ENCODE assay signal across 3 cellular contexts in the genomic region with DNA sequence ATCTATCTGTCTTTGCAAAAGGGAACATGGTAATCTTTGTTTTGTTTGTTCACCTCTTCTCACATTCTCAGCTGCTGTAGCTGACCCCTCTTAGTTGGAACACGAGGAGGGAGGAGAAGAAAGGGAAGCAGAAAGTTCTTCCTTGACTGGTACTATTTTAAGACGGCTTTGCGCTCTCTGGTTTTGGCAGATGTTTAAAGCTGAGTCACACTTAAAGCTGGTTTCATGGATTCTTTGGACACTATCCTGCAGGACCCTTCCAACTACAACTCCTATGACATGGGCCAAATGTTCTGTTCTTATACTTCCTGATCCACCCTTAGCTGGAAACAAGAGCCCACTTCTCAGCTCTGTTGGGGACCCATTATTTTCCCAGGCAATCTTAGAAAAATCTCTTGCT.
TF ChIP-seq lines count a peak whose summit lies in the region.

No MANE protein-coding gene starts in this region.

TF ChIP-seq in IMR-90, 13 proteins besides CTCF, POLR2A, EP300 and RAD21:
- TF ChIP-seq MXI1 (IDR thresholded peaks at IDR 0.05; ENCODE audit: borderline replicate concordance, low read depth, low read length) (no peak), RCOR1 (IDR thresholded peaks at IDR 0.05; ENCODE audit: insufficient replicate concordance, low read length) (no peak), BHLHE40 (IDR thresholded peaks at IDR 0.05; ENCODE audit: low read depth, low read length) (no peak), CEBPB (IDR thresholded peaks at IDR 0.05; ENCODE audit: low read depth, low read length) (no peak), RFX5 (IDR thresholded peaks at IDR 0.05; ENCODE audit: low read depth, low read length) (no peak), CHD1 (IDR thresholded peaks at IDR 0.05; ENCODE audit: low read depth, low read length) (no peak), FOS (IDR thresholded peaks at IDR 0.05; ENCODE audit: low read depth, low read length) (no peak), MAZ (IDR thresholded peaks at IDR 0.05; ENCODE audit: borderline replicate concordance, low read depth, low read length) (no peak), MAFK (IDR thresholded peaks at IDR 0.05; ENCODE audit: low read depth, low read length) (no peak), SMC3 (IDR thresholded peaks at IDR 0.05; ENCODE audit: low read depth, low read length) (no peak), NFE2L2 (IDR thresholded peaks at IDR 0.05; ENCODE audit: low read depth, low read length) (no peak)
- TF ChIP-seq, protein P1, sequence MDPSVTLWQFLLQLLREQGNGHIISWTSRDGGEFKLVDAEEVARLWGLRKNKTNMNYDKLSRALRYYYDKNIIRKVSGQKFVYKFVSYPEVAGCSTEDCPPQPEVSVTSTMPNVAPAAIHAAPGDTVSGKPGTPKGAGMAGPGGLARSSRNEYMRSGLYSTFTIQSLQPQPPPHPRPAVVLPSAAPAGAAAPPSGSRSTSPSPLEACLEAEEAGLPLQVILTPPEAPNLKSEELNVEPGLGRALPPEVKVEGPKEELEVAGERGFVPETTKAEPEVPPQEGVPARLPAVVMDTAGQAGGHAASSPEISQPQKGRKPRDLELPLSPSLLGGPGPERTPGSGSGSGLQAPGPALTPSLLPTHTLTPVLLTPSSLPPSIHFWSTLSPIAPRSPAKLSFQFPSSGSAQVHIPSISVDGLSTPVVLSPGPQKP (IDR thresholded peaks at IDR 0.05; ENCODE audit: borderline replicate concordance, low read depth, low read length) = no peak
- TF ChIP-seq, protein P2, sequence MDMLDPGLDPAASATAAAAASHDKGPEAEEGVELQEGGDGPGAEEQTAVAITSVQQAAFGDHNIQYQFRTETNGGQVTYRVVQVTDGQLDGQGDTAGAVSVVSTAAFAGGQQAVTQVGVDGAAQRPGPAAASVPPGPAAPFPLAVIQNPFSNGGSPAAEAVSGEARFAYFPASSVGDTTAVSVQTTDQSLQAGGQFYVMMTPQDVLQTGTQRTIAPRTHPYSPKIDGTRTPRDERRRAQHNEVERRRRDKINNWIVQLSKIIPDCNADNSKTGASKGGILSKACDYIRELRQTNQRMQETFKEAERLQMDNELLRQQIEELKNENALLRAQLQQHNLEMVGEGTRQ (IDR thresholded peaks at IDR 0.05; ENCODE audit: low read depth, low read length) = no peak

TF ChIP-seq in H1, 55 proteins besides CTCF, POLR2A, EP300 and RAD21:
- TF ChIP-seq BRCA1 (IDR thresholded peaks at IDR 0.05; ENCODE audit: low read depth, low read length) (no peak), NANOG (IDR thresholded peaks at IDR 0.05; ENCODE audit: insufficient read depth, low read depth, low read length, poor library complexity, severe bottlenecking) (no peak), CBX8 (IDR thresholded peaks at IDR 0.05; ENCODE audit: borderline replicate concordance, low read depth, low read length) (no peak), TBP (IDR thresholded peaks at IDR 0.05; ENCODE audit: low read depth, low read length) (no peak), ZNF274 (IDR thresholded peaks at IDR 0.05; ENCODE audit: borderline replicate concordance, extremely low read depth, low read length) (no peak), PHF8 (conservative IDR thresholded peaks at IDR 0.05; ENCODE audit: low read depth, low read length) (no peak), KDM4A (IDR thresholded peaks at IDR 0.05; ENCODE audit: low read depth, low read length, severe bottlenecking) (no peak), CEBPB (IDR thresholded peaks at IDR 0.05; ENCODE audit: low read depth, low read length) (no peak), SP4 (IDR thresholded peaks at IDR 0.05; ENCODE audit: low read length) (no peak), SAP30 (IDR thresholded peaks at IDR 0.05; ENCODE audit: insufficient read depth, insufficient replicate concordance, low read length) (no peak)
- TF ChIP-seq, protein P3, sequence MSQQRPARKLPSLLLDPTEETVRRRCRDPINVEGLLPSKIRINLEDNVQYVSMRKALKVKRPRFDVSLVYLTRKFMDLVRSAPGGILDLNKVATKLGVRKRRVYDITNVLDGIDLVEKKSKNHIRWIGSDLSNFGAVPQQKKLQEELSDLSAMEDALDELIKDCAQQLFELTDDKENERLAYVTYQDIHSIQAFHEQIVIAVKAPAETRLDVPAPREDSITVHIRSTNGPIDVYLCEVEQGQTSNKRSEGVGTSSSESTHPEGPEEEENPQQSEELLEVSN (IDR thresholded peaks at IDR 0.05) = no peak

TF ChIP-seq in HepG2, 621 proteins besides CTCF, POLR2A, EP300 and RAD21:
- TF ChIP-seq ZNF354B (CRISPR knock-in tag; IDR thresholded peaks at IDR 0.05) (no peak), NFKB2 (CRISPR knock-in tag; IDR thresholded peaks at IDR 0.05; ENCODE audit: borderline replicate concordance) (no peak), FOXM1 (CRISPR knock-in tag; IDR thresholded peaks at IDR 0.05) (no peak), ZNF275 (CRISPR knock-in tag; IDR thresholded peaks at IDR 0.05; ENCODE audit: borderline replicate concordance) (no peak), ZNF788 (CRISPR knock-in tag; IDR thresholded peaks at IDR 0.05; ENCODE audit: borderline replicate concordance) (no peak), ISL2 (CRISPR knock-in tag; IDR thresholded peaks at IDR 0.05) (no peak), ETS1 (CRISPR knock-in tag; IDR thresholded peaks at IDR 0.05) (no peak), ZNF563 (CRISPR knock-in tag; IDR thresholded peaks at IDR 0.05) (no peak), ZNF383 (CRISPR knock-in tag; IDR thresholded peaks at IDR 0.05; ENCODE audit: borderline replicate concordance) (no peak), TBP (CRISPR knock-in tag; IDR thresholded peaks at IDR 0.05) (no peak), ZNF460 (CRISPR knock-in tag; IDR thresholded peaks at IDR 0.05; ENCODE audit: borderline replicate concordance) (no peak), ETV5 (CRISPR knock-in tag; IDR thresholded peaks at IDR 0.05; ENCODE audit: borderline replicate concordance) (no peak), WIZ (CRISPR knock-in tag; IDR thresholded peaks at IDR 0.05) (no peak), HNRNPLL (IDR thresholded peaks at IDR 0.05; ENCODE audit: low read depth, low read length, poor library complexity, severe bottlenecking) (no peak)
- TF ChIP-seq, protein P4, sequence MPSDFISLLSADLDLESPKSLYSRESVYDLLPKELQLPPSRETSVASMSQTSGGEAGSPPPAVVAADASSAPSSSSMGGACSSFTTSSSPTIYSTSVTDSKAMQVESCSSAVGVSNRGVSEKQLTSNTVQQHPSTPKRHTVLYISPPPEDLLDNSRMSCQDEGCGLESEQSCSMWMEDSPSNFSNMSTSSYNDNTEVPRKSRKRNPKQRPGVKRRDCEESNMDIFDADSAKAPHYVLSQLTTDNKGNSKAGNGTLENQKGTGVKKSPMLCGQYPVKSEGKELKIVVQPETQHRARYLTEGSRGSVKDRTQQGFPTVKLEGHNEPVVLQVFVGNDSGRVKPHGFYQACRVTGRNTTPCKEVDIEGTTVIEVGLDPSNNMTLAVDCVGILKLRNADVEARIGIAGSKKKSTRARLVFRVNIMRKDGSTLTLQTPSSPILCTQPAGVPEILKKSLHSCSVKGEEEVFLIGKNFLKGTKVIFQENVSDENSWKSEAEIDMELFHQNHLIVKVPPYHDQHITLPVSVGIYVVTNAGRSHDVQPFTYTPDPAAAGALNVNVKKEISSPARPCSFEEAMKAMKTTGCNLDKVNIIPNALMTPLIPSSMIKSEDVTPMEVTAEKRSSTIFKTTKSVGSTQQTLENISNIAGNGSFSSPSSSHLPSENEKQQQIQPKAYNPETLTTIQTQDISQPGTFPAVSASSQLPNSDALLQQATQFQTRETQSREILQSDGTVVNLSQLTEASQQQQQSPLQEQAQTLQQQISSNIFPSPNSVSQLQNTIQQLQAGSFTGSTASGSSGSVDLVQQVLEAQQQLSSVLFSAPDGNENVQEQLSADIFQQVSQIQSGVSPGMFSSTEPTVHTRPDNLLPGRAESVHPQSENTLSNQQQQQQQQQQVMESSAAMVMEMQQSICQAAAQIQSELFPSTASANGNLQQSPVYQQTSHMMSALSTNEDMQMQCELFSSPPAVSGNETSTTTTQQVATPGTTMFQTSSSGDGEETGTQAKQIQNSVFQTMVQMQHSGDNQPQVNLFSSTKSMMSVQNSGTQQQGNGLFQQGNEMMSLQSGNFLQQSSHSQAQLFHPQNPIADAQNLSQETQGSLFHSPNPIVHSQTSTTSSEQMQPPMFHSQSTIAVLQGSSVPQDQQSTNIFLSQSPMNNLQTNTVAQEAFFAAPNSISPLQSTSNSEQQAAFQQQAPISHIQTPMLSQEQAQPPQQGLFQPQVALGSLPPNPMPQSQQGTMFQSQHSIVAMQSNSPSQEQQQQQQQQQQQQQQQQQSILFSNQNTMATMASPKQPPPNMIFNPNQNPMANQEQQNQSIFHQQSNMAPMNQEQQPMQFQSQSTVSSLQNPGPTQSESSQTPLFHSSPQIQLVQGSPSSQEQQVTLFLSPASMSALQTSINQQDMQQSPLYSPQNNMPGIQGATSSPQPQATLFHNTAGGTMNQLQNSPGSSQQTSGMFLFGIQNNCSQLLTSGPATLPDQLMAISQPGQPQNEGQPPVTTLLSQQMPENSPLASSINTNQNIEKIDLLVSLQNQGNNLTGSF (CRISPR knock-in tag; IDR thresholded peaks at IDR 0.05) = no peak
- TF ChIP-seq, protein P5, sequence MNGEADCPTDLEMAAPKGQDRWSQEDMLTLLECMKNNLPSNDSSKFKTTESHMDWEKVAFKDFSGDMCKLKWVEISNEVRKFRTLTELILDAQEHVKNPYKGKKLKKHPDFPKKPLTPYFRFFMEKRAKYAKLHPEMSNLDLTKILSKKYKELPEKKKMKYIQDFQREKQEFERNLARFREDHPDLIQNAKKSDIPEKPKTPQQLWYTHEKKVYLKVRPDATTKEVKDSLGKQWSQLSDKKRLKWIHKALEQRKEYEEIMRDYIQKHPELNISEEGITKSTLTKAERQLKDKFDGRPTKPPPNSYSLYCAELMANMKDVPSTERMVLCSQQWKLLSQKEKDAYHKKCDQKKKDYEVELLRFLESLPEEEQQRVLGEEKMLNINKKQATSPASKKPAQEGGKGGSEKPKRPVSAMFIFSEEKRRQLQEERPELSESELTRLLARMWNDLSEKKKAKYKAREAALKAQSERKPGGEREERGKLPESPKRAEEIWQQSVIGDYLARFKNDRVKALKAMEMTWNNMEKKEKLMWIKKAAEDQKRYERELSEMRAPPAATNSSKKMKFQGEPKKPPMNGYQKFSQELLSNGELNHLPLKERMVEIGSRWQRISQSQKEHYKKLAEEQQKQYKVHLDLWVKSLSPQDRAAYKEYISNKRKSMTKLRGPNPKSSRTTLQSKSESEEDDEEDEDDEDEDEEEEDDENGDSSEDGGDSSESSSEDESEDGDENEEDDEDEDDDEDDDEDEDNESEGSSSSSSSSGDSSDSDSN (CRISPR knock-in tag; IDR thresholded peaks at IDR 0.05) = no peak
